Comparison of ENCODE assay signal across 16 cellular contexts in the genomic region with DNA sequence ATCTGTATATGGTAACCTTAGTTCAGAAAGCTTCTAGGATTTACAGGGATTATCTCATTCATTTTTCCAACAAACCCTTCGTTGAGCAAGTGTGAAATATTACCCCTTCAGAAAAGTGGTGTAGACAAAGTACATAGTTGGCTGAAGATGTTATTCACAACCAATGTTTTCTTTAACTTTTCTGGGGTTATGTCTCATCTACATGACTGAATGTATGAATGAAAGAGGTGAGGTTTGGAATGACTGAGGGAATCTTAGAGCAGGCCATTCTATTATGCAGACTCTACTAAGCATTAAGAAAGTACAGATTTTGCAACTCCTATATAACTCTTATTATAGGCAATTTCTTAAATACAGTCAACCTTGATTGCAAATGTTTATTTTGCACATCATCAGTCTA.
A peak's percentile ranks its signal among the peaks of the same experiment; 100 is the strongest.
DNase-seq lines count a peak whose midpoint lies in the region; ATAC-seq and TF ChIP-seq lines count a peak whose summit lies in the region.
"Had no signal": no experiment of that assay in that cellular context is flagged by ENCODE, and none has a peak within 500 bp of the region (broad histone marks: within the 10 kb centered on the region; RNA-seq: fewer than 3 reads in every experiment).

No MANE protein-coding gene starts in this region.

- no peak overlapping the region for H3K4me3 Mint-ChIP-seq in T-cell
- H3K4me3 Mint-ChIP-seq: CD4-positive, CD25-positive, alpha-beta regulatory T cell had no signal

- H3K27me3 Mint-ChIP-seq in T-cell = peaks cover 8 to 9% of the 10 kb centered on the region in 2 donors

- H3K36me3 Mint-ChIP-seq in T-cell = no peaks in the 10 kb centered on the region
- H3K36me3 Mint-ChIP-seq: CD4-positive, CD25-positive, alpha-beta regulatory T cell had no signal

- H3K9me3 Mint-ChIP-seq in T-cell = no peaks in the 10 kb centered on the region

- intact Hi-C loops in cardiac septum (cut with DNase I) = no loop called here
- intact Hi-C loops in esophagus squamous epithelium (cut with DNase I) = no loop called here
- intact Hi-C loops in psoas muscle (cut with DNase I) = no loop called here

- WGBS in esophagus squamous epithelium, 2 donors = 29 to 31% methylated on average over 1 of the region's 1 CpG
- 24 to 48% (median 32%) methylated on average over 1 of the region's 1 CpG for WGBS in psoas muscle, 3 donors

- H3K27me3 ChIP-seq in cardiac muscle cell (no peaks in the 10 kb centered on the region), esophagus squamous epithelium (no peaks in the 10 kb centered on the region), psoas muscle (ENCODE audit: insufficient read depth in 3 of 3, low read length in 2 of 3) (no peaks in the 10 kb centered on the region)
- H3K27me3 ChIP-seq: BE2C had no signal

- TF ChIP-seq POLR2A in esophagus squamous epithelium (IDR thresholded peaks at IDR 0.05) = no peak

- H3K4me1 Mint-ChIP-seq in T-cell = no peaks in the 10 kb centered on the region
- H3K4me1 Mint-ChIP-seq: CD4-positive, CD25-positive, alpha-beta regulatory T cell had no signal

- H3K27ac ChIP-seq in cardiac muscle cell (peak overlapping the region; percentile 47), esophagus squamous epithelium (peak overlapping the region; percentile 35 to 70 (median 54)), psoas muscle (peak overlapping the region; percentile 84)

- H3K36me3 ChIP-seq in cardiac muscle cell (no peaks in the 10 kb centered on the region), esophagus squamous epithelium (no peaks in the 10 kb centered on the region), psoas muscle (ENCODE audit: insufficient read depth in 1 of 2, low read depth in 1 of 2) (no peaks in the 10 kb centered on the region)
- H3K36me3 ChIP-seq: BE2C had no signal

- POLR2A ChIA-PET in T-cell (lab: Charles Lee) = no interaction called here

- DNase-seq in cardiac muscle cell (ENCODE audit: low read depth in 1 of 2, low spot score in 1 of 2) = no peak
- no peak for DNase-seq in cardiac septum (ENCODE audit: low spot score)
- no peak for DNase-seq in esophagus squamous epithelium (lab: John Stamatoyannopoulos, UW)
- DNase-seq in psoas muscle = no peak
- no peak for DNase-seq in NCI-H2227 (lab: John Stamatoyannopoulos, UW; ENCODE audit: unreplicated experiment)
- no peak for DNase-seq in T-cell
- DNase-seq in DMS53 treated with DMSO at 0.1 percent for 48 hours (lab: John Stamatoyannopoulos, UW; ENCODE audit: unreplicated experiment) = no peak
- DNase-seq: CD4-positive, CD25-positive, alpha-beta regulatory T cell; Kasumi-1; NCI-H226; NCI-H526; RPMI8226; SIG-M5 had no signal

- no peaks in the 10 kb centered on the region for H3K9me3 ChIP-seq in cardiac muscle cell (ENCODE audit: low read depth)
- H3K9me3 ChIP-seq in esophagus squamous epithelium = no peaks in the 10 kb centered on the region
- no peaks in the 10 kb centered on the region for H3K9me3 ChIP-seq in psoas muscle
- H3K9me3 ChIP-seq: BE2C had no signal

- peaks cover 16% of the 10 kb centered on the region for H3K4me1 ChIP-seq in cardiac muscle cell (ENCODE audit: low read depth)
- H3K4me1 ChIP-seq in esophagus squamous epithelium = peaks cover 6 to 39% (median 19%) of the 10 kb centered on the region in 3 donors
- H3K4me1 ChIP-seq in psoas muscle = peaks cover 48% of the 10 kb centered on the region

- ATAC-seq in psoas muscle (no peak), GM21786 (IDR thresholded peaks at IDR 0.05; ENCODE audit: unreplicated experiment) (no peak), T-cell (replicated peaks in 1 of 4) (no peak)

- no peak overlapping the region for H3K4me3 ChIP-seq in cardiac muscle cell
- H3K4me3 ChIP-seq in esophagus squamous epithelium = no peak overlapping the region
- no peak overlapping the region for H3K4me3 ChIP-seq in psoas muscle
- H3K4me3 ChIP-seq: GM12878 had no signal

- CTCF ChIA-PET in T-cell (lab: Charles Lee) = no interaction called here

- TF ChIP-seq CTCF in cardiac muscle cell (IDR thresholded peaks at IDR 0.05; ENCODE audit: low read depth, low read length) (no peak), esophagus squamous epithelium (IDR thresholded peaks at IDR 0.05) (no peak), psoas muscle (IDR thresholded peaks at IDR 0.05) (no peak)

- no peak overlapping the region for H3K27ac Mint-ChIP-seq in T-cell
- H3K27ac Mint-ChIP-seq: CD4-positive, CD25-positive, alpha-beta regulatory T cell had no signal
